In genomic region chr16:12092347-12092882, GRCh38 we compare ENCODE assay signal across 9 cellular contexts.
DNase-seq lines count a peak whose midpoint lies in the region; ATAC-seq and TF ChIP-seq lines count a peak whose summit lies in the region.
"Had no signal": no experiment of that assay in that cellular context is flagged by ENCODE, and none has a peak within 500 bp of the region (broad histone marks: within the 10 kb centered on the region; RNA-seq: fewer than 3 reads in every experiment).

No MANE protein-coding gene starts in this region.

- H3K27ac Mint-ChIP-seq in activated naive CD4-positive, alpha-beta T cell treated with anti-CD3 and anti-CD28 coated beads, Interleukin-2, amount 50 U/mL, for 24 hours: peak overlapping the region; percentile 46
- H3K27ac Mint-ChIP-seq in T-helper 17 cell: peak overlapping the region; percentile 41
- no peak overlapping the region for H3K27ac Mint-ChIP-seq in glutamatergic neuron (ENCODE audit: unreplicated experiment)
- peak overlapping the region; percentile 76 for H3K27ac Mint-ChIP-seq in type B pancreatic cell
- H3K27ac Mint-ChIP-seq in activated T-helper 2 cell treated with anti-CD3 and anti-CD28 coated beads, Interferon-gamma antibody, Interleukin-2, Interleukin-4, amounts not matched to agents 10 μg/mL and 5 μg/mL and 100 μg/mL, durations not matched to agents 14 hours and 24 hours and 36 hours: no peak overlapping the region

- intact Hi-C loops in activated T-helper 2 cell treated with anti-CD3 and anti-CD28 coated beads, Interferon-gamma antibody, Interleukin-2, Interleukin-4, amounts not matched to agents 10 μg/mL and 5 μg/mL and 100 μg/mL, durations not matched to agents 14 hours and 24 hours and 36 hours (cut with micrococcal nuclease): loop anchor here (10.0 kb wide), 1 partner anchor 1362 kb away; no protein-coding TSS in a partner anchor

- ATAC-seq in T-helper 17 cell: no peak

- no peaks in the 10 kb centered on the region for H3K36me3 Mint-ChIP-seq in activated naive CD4-positive, alpha-beta T cell treated with anti-CD3 and anti-CD28 coated beads, Interleukin-2, amount 50 U/mL, for 24 hours
- H3K36me3 Mint-ChIP-seq in T-helper 17 cell (ENCODE audit: low read depth) (no peaks in the 10 kb centered on the region), glutamatergic neuron (ENCODE audit: unreplicated experiment) (no peaks in the 10 kb centered on the region), type B pancreatic cell (peaks cover 3% of the 10 kb centered on the region)
- H3K36me3 Mint-ChIP-seq in activated T-helper 2 cell treated with anti-CD3 and anti-CD28 coated beads, Interferon-gamma antibody, Interleukin-2, Interleukin-4, amounts not matched to agents 10 μg/mL and 5 μg/mL and 100 μg/mL, durations not matched to agents 14 hours and 24 hours and 36 hours (ENCODE audit: low read depth): no peaks in the 10 kb centered on the region

- H3K4me1 Mint-ChIP-seq in activated naive CD4-positive, alpha-beta T cell treated with anti-CD3 and anti-CD28 coated beads, Interleukin-2, amount 50 U/mL, for 24 hours: peaks cover 63% of the 10 kb centered on the region
- H3K4me1 Mint-ChIP-seq in T-helper 17 cell (peaks cover 32% of the 10 kb centered on the region), glutamatergic neuron (ENCODE audit: low read depth, unreplicated experiment) (peaks cover 41% of the 10 kb centered on the region), type B pancreatic cell (ENCODE audit: unreplicated experiment) (peaks cover 72% of the 10 kb centered on the region)
- H3K4me1 Mint-ChIP-seq in activated T-helper 2 cell treated with anti-CD3 and anti-CD28 coated beads, Interferon-gamma antibody, Interleukin-2, Interleukin-4, amounts not matched to agents 10 μg/mL and 5 μg/mL and 100 μg/mL, durations not matched to agents 14 hours and 24 hours and 36 hours (ENCODE audit: low read depth): peaks cover 20% of the 10 kb centered on the region

- no peaks in the 10 kb centered on the region for H3K9me3 ChIP-seq in T-helper 17 cell (ENCODE audit: control insufficient read depth, low read length, poor library complexity, severe bottlenecking)

- peak overlapping the region; percentile 15 for H3K4me3 Mint-ChIP-seq in activated naive CD4-positive, alpha-beta T cell treated with anti-CD3 and anti-CD28 coated beads, Interleukin-2, amount 50 U/mL, for 24 hours
- no peak overlapping the region for H3K4me3 Mint-ChIP-seq in T-helper 17 cell
- peak overlapping the region; percentile 31 for H3K4me3 Mint-ChIP-seq in glutamatergic neuron (ENCODE audit: unreplicated experiment)
- peak overlapping the region; percentile 74 for H3K4me3 Mint-ChIP-seq in type B pancreatic cell
- no peak overlapping the region for H3K4me3 Mint-ChIP-seq in activated T-helper 2 cell treated with anti-CD3 and anti-CD28 coated beads, Interferon-gamma antibody, Interleukin-2, Interleukin-4, amounts not matched to agents 10 μg/mL and 5 μg/mL and 100 μg/mL, durations not matched to agents 14 hours and 24 hours and 36 hours (ENCODE audit: low read depth)

- TF ChIP-seq CTCF in glutamatergic neuron (IDR thresholded peaks at IDR 0.05; ENCODE audit: partially characterized antibody, unreplicated experiment) (no peak), type B pancreatic cell (conservative IDR thresholded peaks at IDR 0.05) (no peak)

- no peaks in the 10 kb centered on the region for H3K9me3 Mint-ChIP-seq in activated naive CD4-positive, alpha-beta T cell treated with anti-CD3 and anti-CD28 coated beads, Interleukin-2, amount 50 U/mL, for 24 hours
- H3K9me3 Mint-ChIP-seq in glutamatergic neuron (ENCODE audit: unreplicated experiment) (peaks cover 2% of the 10 kb centered on the region), type B pancreatic cell (no peaks in the 10 kb centered on the region)
- no peaks in the 10 kb centered on the region for H3K9me3 Mint-ChIP-seq in activated T-helper 2 cell treated with anti-CD3 and anti-CD28 coated beads, Interferon-gamma antibody, Interleukin-2, Interleukin-4, amounts not matched to agents 10 μg/mL and 5 μg/mL and 100 μg/mL, durations not matched to agents 14 hours and 24 hours and 36 hours

- DNase-seq in activated naive CD4-positive, alpha-beta T cell treated with anti-CD3 and anti-CD28 coated beads, Interleukin-2, amount 50 U/mL, for 16 hours: no peak
- DNase-seq in T-helper 17 cell (no peak), glutamatergic neuron (no peak), type B pancreatic cell (ENCODE audit: extremely low spot score, unreplicated experiment) (no peak), T-helper 9 cell (no peak), NCI-H1436 treated with DMSO at 0.1 percent for 48 hours (lab: John Stamatoyannopoulos, UW) (no peak)
- DNase-seq in activated T-helper 2 cell treated with anti-CD3 and anti-CD28 coated beads, Interferon-gamma antibody, Interleukin-2, Interleukin-4, amounts not matched to agents 10 μg/mL and 5 μg/mL and 100 μg/mL, durations not matched to agents 14 hours and 24 hours and 36 hours (ENCODE audit: low spot score): no peak
- DNase-seq: activated T-cell treated with anti-CD3 and anti-CD28 coated beads for 4 hours had no signal

- H3K27me3 Mint-ChIP-seq in activated naive CD4-positive, alpha-beta T cell treated with anti-CD3 and anti-CD28 coated beads, Interleukin-2, amount 50 U/mL, for 24 hours: no peaks in the 10 kb centered on the region
- H3K27me3 Mint-ChIP-seq in T-helper 17 cell: no peaks in the 10 kb centered on the region
- H3K27me3 Mint-ChIP-seq in glutamatergic neuron (ENCODE audit: unreplicated experiment): peaks cover 6% of the 10 kb centered on the region
- H3K27me3 Mint-ChIP-seq in type B pancreatic cell: no peaks in the 10 kb centered on the region
- no peaks in the 10 kb centered on the region for H3K27me3 Mint-ChIP-seq in activated T-helper 2 cell treated with anti-CD3 and anti-CD28 coated beads, Interferon-gamma antibody, Interleukin-2, Interleukin-4, amounts not matched to agents 10 μg/mL and 5 μg/mL and 100 μg/mL, durations not matched to agents 14 hours and 24 hours and 36 hours (ENCODE audit: low read depth)

Comparison
In these comparisons a context has a peak if more than half of its experiments do, and no peak if none do; other contexts are left out.
1. H3K27ac Mint-ChIP-seq: peak in activated naive CD4-positive, alpha-beta T cell treated with anti-CD3 and anti-CD28 coated beads, Interleukin-2, amount 50 U/mL, for 24 hours (single experiment), T-helper 17 cell (single experiment) and type B pancreatic cell (single experiment); none in glutamatergic neuron (single experiment) and activated T-helper 2 cell treated with anti-CD3 and anti-CD28 coated beads, Interferon-gamma antibody, Interleukin-2, Interleukin-4, amounts not matched to agents 10 μg/mL and 5 μg/mL and 100 μg/mL, durations not matched to agents 14 hours and 24 hours and 36 hours (single experiment).
2. H3K4me3 Mint-ChIP-seq: peak in activated naive CD4-positive, alpha-beta T cell treated with anti-CD3 and anti-CD28 coated beads, Interleukin-2, amount 50 U/mL, for 24 hours (single experiment), glutamatergic neuron (single experiment) and type B pancreatic cell (single experiment); none in T-helper 17 cell (single experiment) and activated T-helper 2 cell treated with anti-CD3 and anti-CD28 coated beads, Interferon-gamma antibody, Interleukin-2, Interleukin-4, amounts not matched to agents 10 μg/mL and 5 μg/mL and 100 μg/mL, durations not matched to agents 14 hours and 24 hours and 36 hours (single experiment).